In genomic region chr6:135728589-135728988, GRCh38 we compare ENCODE assay signal across 19 cellular contexts.
A peak's percentile ranks its signal among the peaks of the same experiment; 100 is the strongest.
DNase-seq lines count a peak whose midpoint lies in the region; ATAC-seq and TF ChIP-seq lines count a peak whose summit lies in the region.
"Had no signal": no experiment of that assay in that cellular context is flagged by ENCODE, and none has a peak within 500 bp of the region (broad histone marks: within the 10 kb centered on the region; RNA-seq: fewer than 3 reads in every experiment).

No MANE protein-coding gene starts in this region.

- H3K4me2 ChIP-seq in PC-3 (ENCODE audit: low read length), result no peak overlapping the region

- no peaks in the 10 kb centered on the region for H3K79me2 ChIP-seq in PC-3 (ENCODE audit: low read length)

- POLR2A ChIA-PET in PC-3 (lab: Charles Lee; ENCODE audit: unreplicated experiment), result no interaction called here

- H3K27ac ChIP-seq in PC-3 (ENCODE audit: low read length), result no peak overlapping the region

- BruUV-seq in PC-3 (replicated peaks; lab: Mats Ljungman, UMichigan), result no TSS peak

- no peak overlapping the region for H3K9ac ChIP-seq in PC-3 (ENCODE audit: low read length)

- peaks cover 5% of the 10 kb centered on the region; the same call in 1 of the 2 replicates for H3K9me3 ChIP-seq in PC-3 (ENCODE audit: low read length)
- H3K9me3 ChIP-seq: HAP-1 had no signal

- no peak overlapping the region for H2AFZ ChIP-seq in PC-3 (ENCODE audit: low read length)

- H4K20me1 ChIP-seq in PC-3 (ENCODE audit: low read length), result no peaks in the 10 kb centered on the region

- no peak overlapping the region for H3K4me3 ChIP-seq in PC-3 (ENCODE audit: low read length)
- H3K4me3 ChIP-seq: GM12878, HAP-1 had no signal

- peaks cover 3% of the 10 kb centered on the region for H3F3A ChIP-seq in PC-3 (ENCODE audit: low read length, unreplicated experiment)

- H3K36me3 ChIP-seq in PC-3 (ENCODE audit: low read depth, low read length), result no peaks in the 10 kb centered on the region; the same call in 1 of the 2 replicates
- H3K36me3 ChIP-seq: HAP-1 had no signal

- no peaks in the 10 kb centered on the region for H3K27me3 ChIP-seq in PC-3 (ENCODE audit: low read length)

- H3K9me2 ChIP-seq in PC-3 (replicated peaks; ENCODE audit: low read length), result no peaks in the 10 kb centered on the region

- CTCF ChIA-PET in PC-3 (lab: Charles Lee), result no interaction called here

- no peaks in the 10 kb centered on the region for H3K4me1 ChIP-seq in PC-3 (ENCODE audit: insufficient read depth, low read length)
- H3K4me1 ChIP-seq: HAP-1 had no signal

- DNase-seq in EH (ENCODE audit: low read depth) (peak; percentile 39), PC-3 (no peak), foreskin melanocyte (peak; percentile 59), iPS-NIHi7 (ENCODE audit: extremely low spot score) (no peak)
- DNase-seq in stimulated activated CD4-positive, alpha-beta T cell treated with anti-CD3 and anti-CD28 coated beads, Interleukin-2, amount 100 ng/mL, for 24 hours, result no peak
- DNase-seq: 8988T; C1 segment of cervical spinal cord; Calu3; CD4-positive, alpha-beta memory T cell; COR-L47; DND-41; EL; GDM1; GOT3; HFFc6 had no signal

- ATAC-seq in PC-3, result peak; percentile 40; the same call in 1 of the 2 replicates
- ATAC-seq in GM18519 (IDR thresholded peaks at IDR 0.05; ENCODE audit: low FRiP score, unreplicated experiment), result no peak
- no peak for ATAC-seq in HG02798 (IDR thresholded peaks at IDR 0.05; ENCODE audit: poor library complexity, unreplicated experiment)
- ATAC-seq: GM12878 had no signal

- intact Hi-C loops in PC-3 (cut with micrococcal nuclease), result no loop called here

- no peak for TF ChIP-seq CTCF in PC-3 (conservative IDR thresholded peaks at IDR 0.05; ENCODE audit: low read depth, low read length)

Comparison
In these comparisons a context has a peak if more than half of its experiments do, and no peak if none do; other contexts are left out.
1. DNase-seq: peak in EH (single experiment) and foreskin melanocyte (single experiment); none in PC-3 (single experiment), iPS-NIHi7 (single experiment) and stimulated activated CD4-positive, alpha-beta T cell treated with anti-CD3 and anti-CD28 coated beads, Interleukin-2, amount 100 ng/mL, for 24 hours (0 of 2).